In the genomic region with DNA sequence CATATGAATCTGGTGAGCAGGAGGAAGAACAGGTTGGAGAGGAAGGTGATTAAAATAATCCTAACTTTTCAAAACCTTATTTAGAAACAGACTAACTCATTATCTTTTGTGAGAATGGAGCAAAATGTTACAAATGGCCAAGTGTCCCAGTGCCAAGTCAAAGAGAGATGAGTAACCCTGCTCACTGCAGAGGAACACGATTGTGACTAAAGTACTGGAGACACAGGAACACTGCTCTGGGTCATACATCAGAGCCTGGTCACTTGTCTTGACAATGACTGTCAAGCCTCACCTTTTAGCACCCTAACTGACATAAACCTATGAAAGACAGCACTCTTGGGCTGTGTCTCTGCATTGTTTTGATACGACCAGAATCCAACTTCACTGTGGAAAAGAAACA, we compare ENCODE assay signal across 17 cellular contexts.
"Had no signal": no experiment of that assay in that cellular context is flagged by ENCODE, and none has a peak within 500 bp of the region (broad histone marks: within the 10 kb centered on the region; RNA-seq: fewer than 3 reads in every experiment).

No MANE protein-coding gene starts in this region.

- H3K36me3 ChIP-seq: left lung, transverse colon had no signal

- ATAC-seq: activated T-helper 17 cell treated with anti-CD3 and anti-CD28 coated beads, Interleukin-2, amount 50 U/mL, for 72 hours; body of pancreas; left lung; WTC11 had no signal

- H3K4me3 ChIP-seq: body of pancreas, heart left ventricle, left lung, transverse colon had no signal

- H3K27ac Mint-ChIP-seq: activated naive CD4-positive, alpha-beta T cell treated with anti-CD3 and anti-CD28 coated beads, Interleukin-2, amount 10 ng/mL, durations not matched to agents 7 days and 5 days; activated T-helper 17 cell treated with anti-CD3 and anti-CD28 coated beads, Interleukin-2, amount 50 U/mL, for 72 hours; dendritic cell treated with granulocyte-macrophage colony-stimulating factor and Interleukin-4, amounts not matched to agents 40 ng/mL and 50 ng/mL, for 4 days; endodermal cell; WTC11 had no signal

- H3K4me1 ChIP-seq: left lung had no signal

- H3K27me3 Mint-ChIP-seq: activated naive CD4-positive, alpha-beta T cell treated with anti-CD3 and anti-CD28 coated beads, Interleukin-2, amount 10 ng/mL, durations not matched to agents 7 days and 5 days; activated T-helper 17 cell treated with anti-CD3 and anti-CD28 coated beads, Interleukin-2, amount 50 U/mL, for 72 hours; dendritic cell treated with granulocyte-macrophage colony-stimulating factor and Interleukin-4, amounts not matched to agents 40 ng/mL and 50 ng/mL, for 4 days had no signal

- H3K9me3 Mint-ChIP-seq: activated naive CD4-positive, alpha-beta T cell treated with anti-CD3 and anti-CD28 coated beads, Interleukin-2, amount 10 ng/mL, durations not matched to agents 7 days and 5 days; activated T-helper 17 cell treated with anti-CD3 and anti-CD28 coated beads, Interleukin-2, amount 50 U/mL, for 72 hours; dendritic cell treated with granulocyte-macrophage colony-stimulating factor and Interleukin-4, amounts not matched to agents 40 ng/mL and 50 ng/mL, for 4 days; endodermal cell; neural crest cell; WTC11 had no signal

- H3K36me3 Mint-ChIP-seq: WTC11 had no signal

- H3K9me3 ChIP-seq: body of pancreas, heart left ventricle, left lung, SK-N-SH, transverse colon had no signal

- H3K4me3 Mint-ChIP-seq: activated naive CD4-positive, alpha-beta T cell treated with anti-CD3 and anti-CD28 coated beads, Interleukin-2, amount 10 ng/mL, durations not matched to agents 7 days and 5 days; activated T-helper 17 cell treated with anti-CD3 and anti-CD28 coated beads, Interleukin-2, amount 50 U/mL, for 72 hours; dendritic cell treated with granulocyte-macrophage colony-stimulating factor and Interleukin-4, amounts not matched to agents 40 ng/mL and 50 ng/mL, for 4 days; endodermal cell; neural crest cell; WTC11 had no signal

- DNase-seq: activated CD4-positive, alpha-beta T cell treated with anti-CD3 and anti-CD28 coated beads for 48 hours; activated CD8-positive, alpha-beta memory T cell treated with anti-CD3 and anti-CD28 coated beads for 24 hours; activated naive CD4-positive, alpha-beta T cell treated with anti-CD3 and anti-CD28 coated beads, Interleukin-2, amount 10 ng/mL, durations not matched to agents 7 days and 5 days; endodermal cell; foreskin fibroblast; heart left ventricle; left lung; retina; SK-N-SH; small intestine; transverse colon had no signal

- H3K27ac ChIP-seq: heart left ventricle, left lung, parathyroid adenoma, transverse colon had no signal

- H3K27me3 ChIP-seq: body of pancreas, heart left ventricle, left lung, transverse colon had no signal
